Comparison of ENCODE assay signal across 14 cellular contexts in genomic region chr12:120719496-120720233, GRCh38. TPM values are rescaled to one million over a fixed set of nuclear protein-coding genes. Genes with fewer than 3 reads are reported as not detected.
A peak's percentile ranks its signal among the peaks of the same experiment; 100 is the strongest.
DNase-seq lines count a peak whose midpoint lies in the region; ATAC-seq, FAIRE-seq and TF ChIP-seq lines count a peak whose summit lies in the region.
"Had no signal": no experiment of that assay in that cellular context is flagged by ENCODE, and none has a peak within 500 bp of the region (broad histone marks: within the 10 kb centered on the region; RNA-seq: fewer than 3 reads in every experiment).

No MANE protein-coding gene starts in this region.

- peaks cover 18 to 34% of the 10 kb centered on the region in 2 experiments; a peak in 3 of 4 replicates for H3K79me1 ChIP-seq in IMR-90 (ENCODE audit: low read depth in 1 of 2, low read length in 2 of 2)

- no peak for TF ChIP-seq POLR2A in IMR-90 (IDR thresholded peaks at IDR 0.05; ENCODE audit: low read depth, low read length)

- no peaks in the 10 kb centered on the region for H4K20me1 ChIP-seq in IMR-90 (ENCODE audit: insufficient read depth, low read length)

- no peak overlapping the region for H2BK120ac ChIP-seq in IMR-90 (ENCODE audit: low read depth, low read length)

- peaks cover 81 to 93% of the 10 kb centered on the region in 2 donors for H3K36me3 Mint-ChIP-seq in CD14-positive monocyte

- H2AK9ac ChIP-seq in IMR-90 (replicated peaks; ENCODE audit: low read depth, low read length, poor library complexity), result no peak overlapping the region

- H3K27me3 ChIP-seq in IMR-90 (ENCODE audit: control insufficient read depth, insufficient read depth, low read length) (no peaks in the 10 kb centered on the region), dorsolateral prefrontal cortex (no peaks in the 10 kb centered on the region), pancreas (no peaks in the 10 kb centered on the region)

- H3K9me3 Mint-ChIP-seq in CD14-positive monocyte, result no peaks in the 10 kb centered on the region
- H3K9me3 Mint-ChIP-seq: CD4-positive, alpha-beta T cell; stimulated activated memory B cell treated with anti-CD40 and anti-IgM and Interleukin-4, amounts not matched to agents 10 μg/mL and 1 μg/mL and 100 μg/mL, for 72 hours had no signal

- no peak overlapping the region for H3K56ac ChIP-seq in IMR-90 (ENCODE audit: extremely low read depth, insufficient read depth, low read length)

- H2AK5ac ChIP-seq in IMR-90 (ENCODE audit: low read depth, low read length), result no peak overlapping the region

- H2BK5ac ChIP-seq in IMR-90 (ENCODE audit: low read depth, low read length, poor library complexity, severe bottlenecking), result no peak overlapping the region

- FAIRE-seq in pancreas (lab: Jason Lieb, UNC), result no peak
- FAIRE-seq: TTC549 had no signal

- no TSS peak for BruUV-seq in IMR-90 (replicated peaks; lab: Mats Ljungman, UMichigan)

- no peak overlapping the region for H4K5ac ChIP-seq in IMR-90 (ENCODE audit: low read depth, low read length)

- H3K4me1 ChIP-seq in IMR-90 (ENCODE audit: control insufficient read depth, insufficient read depth, low read length), result peaks cover 11% of the 10 kb centered on the region; the same call in 1 of the 2 replicates
- peaks cover 0 to 16% (median 11%) of the 10 kb centered on the region in 3 donors for H3K4me1 ChIP-seq in pancreas
- H3K4me1 ChIP-seq: HAP-1 had no signal

- H3K4me1 Mint-ChIP-seq in CD14-positive monocyte, result peaks cover 35% of the 10 kb centered on the region

- no peak overlapping the region for H2BK20ac ChIP-seq in IMR-90 (ENCODE audit: low read depth, low read length)

- H4K8ac ChIP-seq in IMR-90 (ENCODE audit: low read depth in 2 of 2, low read length in 2 of 2), result no peak overlapping the region

- H3K9me3 ChIP-seq in IMR-90 (ENCODE audit: control insufficient read depth, insufficient read depth, low read length) (no peaks in the 10 kb centered on the region), pancreas (no peaks in the 10 kb centered on the region)
- H3K9me3 ChIP-seq: HAP-1 had no signal

- no peak overlapping the region for H3K4me2 ChIP-seq in IMR-90 (ENCODE audit: low read depth, low read length)

- peaks cover 0 to 1% (median 0%) of the 10 kb centered on the region in 3 donors for H3K27me3 Mint-ChIP-seq in CD14-positive monocyte (ENCODE audit: low read depth in 3 of 3)
- H3K27me3 Mint-ChIP-seq: activated naive CD8-positive, alpha-beta T cell; CD4-positive, alpha-beta T cell; stimulated activated memory B cell treated with anti-CD40 and anti-IgM and Interleukin-4, amounts not matched to agents 10 μg/mL and 1 μg/mL and 100 μg/mL, for 72 hours had no signal

- H3K4me3 ChIP-seq in IMR-90 (ENCODE audit: insufficient read depth, low read depth, low read length) (no peak overlapping the region), dorsolateral prefrontal cortex (no peak overlapping the region), pancreas (no peak overlapping the region)
- H3K4me3 ChIP-seq: HAP-1 had no signal

- H3K36me3 ChIP-seq in IMR-90 (ENCODE audit: control insufficient read depth, insufficient read depth, low read length) (peaks cover 44% of the 10 kb centered on the region), pancreas (peaks cover 0 to 14% (median 12%) of the 10 kb centered on the region in 3 donors)

- no peak for TF ChIP-seq RAD21 in IMR-90 (IDR thresholded peaks at IDR 0.05; ENCODE audit: low read length)

- dilution Hi-C loops in IMR-90 (cut with HindIII; ENCODE audit: low sequenced_read_pairs, unreplicated experiment), result no loop called here

- peaks cover 11% of the 10 kb centered on the region for H3K9me1 ChIP-seq in IMR-90 (ENCODE audit: insufficient read depth, low read length)

- no peak overlapping the region for H2AFZ ChIP-seq in IMR-90 (replicated peaks; ENCODE audit: low read length, poor library complexity)

- POLR2A ChIA-PET in IMR-90 (lab: Charles Lee; ENCODE audit: unreplicated experiment), result no interaction called here

- no peak overlapping the region for H3K14ac ChIP-seq in IMR-90 (replicated peaks; ENCODE audit: low read depth, low read length)

- H3K9ac ChIP-seq in IMR-90 (ENCODE audit: low read depth, low read length), result no peak overlapping the region

- WGBS in IMR-90 (ENCODE audit: extremely low coverage in 2 of 2, insufficient read length in 1 of 2), 2 experiments, result 100% methylated on average over 3 of the region's 11 CpGs; no CpG with 5 or more reads in 1 of the 2 experiments
- WGBS in pancreas, 2 donors, result 47 to 56% methylated on average over 11 of the region's 11 CpGs

- H2BK15ac ChIP-seq in IMR-90 (ENCODE audit: low read depth, low read length), result no peak overlapping the region

- intact Hi-C loops in CD14-positive monocyte (cut with micrococcal nuclease), result no loop called here
- intact Hi-C loops in IMR-90 (cut with micrococcal nuclease), result no loop called here
- intact Hi-C loops in dorsolateral prefrontal cortex (cut with DNase I), result loop anchor here (5.0 to 10.0 kb wide), 3 partner anchors 95 to 185 kb away; partner anchors contain the start of gene SPPL3 (in 2 of the 2)
- intact Hi-C loops in pancreas (cut with DNase I), result loop anchor here in 1 of 3 donors (10.0 kb wide), 1 partner anchor 75 kb away; the partner anchor contains the start of gene CABP1

- CTCF ChIA-PET in IMR-90 (lab: Yijun Ruan, JAX), result interaction anchor here (0.5 kb wide), 1 partner anchor 172 kb away, joined by 4 read pairs; no protein-coding TSS in a partner anchor

- no peak for ATAC-seq in IMR-90 (ENCODE audit: low read depth)
- ATAC-seq in pancreas, result peak; percentile 18 to 61 (median 54)
- no peak for ATAC-seq in GM18907 (IDR thresholded peaks at IDR 0.05; ENCODE audit: unreplicated experiment)
- no peak for ATAC-seq in GM19023 (IDR thresholded peaks at IDR 0.05; ENCODE audit: unreplicated experiment)
- ATAC-seq: stimulated activated memory B cell treated with anti-CD40 and anti-IgM and Interleukin-4, amounts not matched to agents 10 μg/mL and 1 μg/mL and 100 μg/mL, for 72 hours had no signal

- DNase-seq in CD14-positive monocyte (ENCODE audit: low spot score) (no peak), IMR-90 (peak; percentile 26), dorsolateral prefrontal cortex (no peak), pancreas (no peak), HCEC 1CT (no peak)
- DNase-seq: CD4-positive, alpha-beta T cell; NCI-H2029; stimulated activated CD4-positive, alpha-beta T cell treated with anti-CD3 and anti-CD28 coated beads, Interleukin-4, amount 100 ng/mL, for 4 hours had no signal

- peak overlapping the region in 6 of 7 donors; percentile 30 to 87 (median 52) for H3K27ac Mint-ChIP-seq in CD14-positive monocyte
- H3K27ac Mint-ChIP-seq: activated naive CD8-positive, alpha-beta T cell; CD4-positive, alpha-beta T cell; stimulated activated memory B cell treated with anti-CD40 and anti-IgM and Interleukin-4, amounts not matched to agents 10 μg/mL and 1 μg/mL and 100 μg/mL, for 72 hours had no signal

- H4K91ac ChIP-seq in IMR-90 (ENCODE audit: insufficient read depth, low read depth, low read length), result no peak overlapping the region

- H3K4me3 Mint-ChIP-seq in CD14-positive monocyte, result no peak overlapping the region
- H3K4me3 Mint-ChIP-seq: activated naive CD8-positive, alpha-beta T cell; CD4-positive, alpha-beta T cell; stimulated activated memory B cell treated with anti-CD40 and anti-IgM and Interleukin-4, amounts not matched to agents 10 μg/mL and 1 μg/mL and 100 μg/mL, for 72 hours had no signal

- no peak overlapping the region for H3K23ac ChIP-seq in IMR-90 (ENCODE audit: low read depth, low read length)

- TF ChIP-seq CTCF in CD14-positive monocyte (IDR thresholded peaks at IDR 0.05), result no peak
- TF ChIP-seq CTCF in IMR-90 (conservative IDR thresholded peaks at IDR 0.05; ENCODE audit: low read depth, low read length), result no peak
- TF ChIP-seq CTCF in dorsolateral prefrontal cortex (IDR thresholded peaks at IDR 0.05 in 54 of 56, conservative IDR thresholded peaks at IDR 0.05 in 2 of 56; ENCODE audit: low read depth in 1 of 56, partially characterized antibody in 56 of 56), result no peak
- TF ChIP-seq CTCF in pancreas (IDR thresholded peaks at IDR 0.05), result no peak

- in situ Hi-C loops in IMR-90 (cut with MboI; ENCODE audit: low sequenced_read_pairs), result no loop called here

- H3K27ac ChIP-seq in IMR-90 (ENCODE audit: insufficient read depth, low read length) (no peak overlapping the region), dorsolateral prefrontal cortex (peak overlapping the region in 30 of 59 donors; percentile 14 to 93 (median 70)), pancreas (peak overlapping the region in 2 of 4 donors; percentile 6 to 47)

- H3K4ac ChIP-seq in IMR-90 (ENCODE audit: low read depth, low read length), result no peak overlapping the region

- H3K18ac ChIP-seq in IMR-90 (ENCODE audit: low read depth, low read length), result no peak overlapping the region

TF ChIP-seq in IMR-90, 13 proteins besides CTCF, POLR2A, EP300 and RAD21:
- no peak for TF ChIP-seq RFX5 (IDR thresholded peaks at IDR 0.05; ENCODE audit: low read depth, low read length)
- no peak for TF ChIP-seq NFE2L2 (IDR thresholded peaks at IDR 0.05; ENCODE audit: low read depth, low read length)
- no peak for TF ChIP-seq FOS (IDR thresholded peaks at IDR 0.05; ENCODE audit: low read depth, low read length)
- TF ChIP-seq CHD1 (IDR thresholded peaks at IDR 0.05; ENCODE audit: low read depth, low read length), result no peak

RNA-seq across cellular contexts. Expression of gene ACADS, which starts 6.0 kb away (rescaled TPM):
- 10 to 100 TPM; 18.2 to 25.1 TPM for polyA plus RNA-seq in CD14-positive monocyte
- total RNA-seq in IMR-90 (2012; rRNA removed), result 2.9 and 3.1 TPM in 2 replicates
- 5.5 and 6.5 TPM in 2 replicates for polyA plus RNA-seq in IMR-90 (2012; rRNA removed)
- 3.2 and 7.1 TPM in 2 replicates for polyA plus RNA-seq in IMR-90 (2012; cell fraction: cytosol; rRNA removed)
- 16.8 and 39.0 TPM in 2 replicates for polyA plus RNA-seq in IMR-90 (2012; cell fraction: nucleus; rRNA removed; ENCODE audit: low replicate concordance)
- 10 to 100 TPM in 107 of 120 experiments, 1 to 10 TPM in 13; 6.5 to 27.7 (median 14.2) TPM for total RNA-seq in dorsolateral prefrontal cortex
- 10 to 100 TPM; 15.2 to 22.8 (median 18.6) TPM for total RNA-seq in pancreas
- polyA plus RNA-seq in pancreas, result 10 to 100 TPM; 50.9 to 59.2 TPM

RNA-seq across cellular contexts. Expression of gene UNC119B, which starts 9.4 kb away (rescaled TPM):
- polyA plus RNA-seq in CD14-positive monocyte (1 to 10 TPM; 1.1 to 2.1 TPM), IMR-90 (2012; rRNA removed) (17.8 and 21.6 TPM in 2 replicates), pancreas (10 to 100 TPM in 1 of 2 donors, 1 to 10 TPM in 1; 6.6 to 14.4 TPM)
- total RNA-seq in IMR-90 (2012; rRNA removed) (8.4 and 10.3 TPM in 2 replicates), dorsolateral prefrontal cortex (10 to 100 TPM; 19.6 to 43.0 (median 27.2) TPM), pancreas (10 to 100 TPM; 11.8 to 18.9 (median 15.3) TPM)
- polyA plus RNA-seq in IMR-90 (2012; cell fraction: cytosol; rRNA removed), result 11.0 and 15.5 TPM in 2 replicates
- 12.2 and 19.9 TPM in 2 replicates for polyA plus RNA-seq in IMR-90 (2012; cell fraction: nucleus; rRNA removed; ENCODE audit: low replicate concordance)

RNA-seq across cellular contexts. Expression of gene MLEC, which starts 32.7 kb away (rescaled TPM):
- polyA plus RNA-seq in CD14-positive monocyte, result 10 to 100 TPM; 65.3 to 79.5 TPM
- 117 and 137 TPM in 2 replicates for total RNA-seq in IMR-90 (2012; rRNA removed)
- polyA plus RNA-seq in IMR-90 (2012; rRNA removed), result 38.6 and 44.1 TPM in 2 replicates
- 9.7 and 13.7 TPM in 2 replicates for polyA plus RNA-seq in IMR-90 (2012; cell fraction: cytosol; rRNA removed)
- polyA plus RNA-seq in IMR-90 (2012; cell fraction: nucleus; rRNA removed; ENCODE audit: low replicate concordance), result 5.0 and 22.7 TPM in 2 replicates
- 10 to 100 TPM; 50.4 to 97.1 (median 73.3) TPM for total RNA-seq in dorsolateral prefrontal cortex
- 100 to 1,000 TPM in 3 of 6 donors, 10 to 100 TPM in 3; 66.8 to 124 (median 100) TPM for total RNA-seq in pancreas
- 10 to 100 TPM; 25.8 to 33.6 TPM for polyA plus RNA-seq in pancreas

Comparison
In these comparisons a context has a peak if more than half of its experiments do, and no peak if none do; other contexts are left out.
1. ATAC-seq: peak in pancreas (4 of 4); none in IMR-90 (single experiment), GM18907 (single experiment) and GM19023 (single experiment).
2. intact Hi-C loops: an anchor here in dorsolateral prefrontal cortex (5.0 to 10.0 kb wide); none called in CD14-positive monocyte and IMR-90.